Comparison of ENCODE assay signal across 9 cellular contexts in the genomic region with DNA sequence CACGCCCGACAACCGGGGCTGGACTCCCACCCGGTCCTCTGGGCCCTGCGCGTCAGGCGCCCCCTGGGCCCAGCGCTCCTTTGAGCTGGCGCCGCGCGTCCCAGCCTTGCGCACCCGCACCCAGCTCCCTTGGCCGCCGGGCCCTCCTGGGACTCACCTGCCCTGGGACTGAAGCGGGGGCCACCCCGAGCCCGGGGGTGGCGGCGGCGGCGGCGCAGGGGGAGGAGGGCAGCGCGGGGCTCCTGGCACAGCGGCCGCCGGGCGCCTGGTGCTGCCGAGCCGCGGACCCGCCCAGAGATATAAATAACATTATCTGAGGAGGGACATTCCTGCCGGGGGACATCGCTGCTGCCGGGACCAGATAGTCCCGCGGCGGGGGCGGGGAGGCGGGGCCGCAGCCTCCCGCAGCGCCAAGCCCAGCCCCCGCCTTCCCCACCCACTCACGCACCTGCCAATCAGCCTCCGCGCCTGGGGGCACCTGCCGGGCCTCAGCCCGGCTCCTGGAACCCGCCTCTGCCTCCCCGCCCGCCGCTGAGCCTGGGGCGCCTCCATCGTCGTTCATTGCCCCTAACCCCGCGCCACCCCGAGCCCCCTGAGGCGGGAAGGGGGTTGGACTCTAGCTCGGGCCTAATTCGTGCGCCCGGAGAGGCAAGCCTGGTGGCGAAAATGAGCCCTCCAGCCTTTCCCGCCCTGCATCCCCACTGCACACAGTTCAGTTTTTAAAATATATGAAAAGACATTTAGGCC. TPM values are rescaled to one million over a fixed set of nuclear protein-coding genes. Genes with fewer than 3 reads are reported as not detected.
DNase-seq lines count a peak whose midpoint lies in the region; ATAC-seq and TF ChIP-seq lines count a peak whose summit lies in the region.
"Had no signal": no experiment of that assay in that cellular context is flagged by ENCODE, and none has a peak within 500 bp of the region (broad histone marks: within the 10 kb centered on the region; RNA-seq: fewer than 3 reads in every experiment).

A gene (minus strand): TSS at position 273 of the 747 bp plus-strand sequence. CDS start 56,813 bp downstream, outside the sequence.

- H3K36me3 ChIP-seq in ES-I3 (ENCODE audit: insufficient read depth, low read length) (no peaks in the 10 kb centered on the region), HUES6 (ENCODE audit: control insufficient read depth, insufficient read depth, low read length) (no peaks in the 10 kb centered on the region), ascending aorta (no peaks in the 10 kb centered on the region), iPS-20b (ENCODE audit: insufficient read depth, low read depth, low read length) (no peaks in the 10 kb centered on the region)

- H3K9me3 ChIP-seq in ES-I3 (ENCODE audit: control insufficient read depth, insufficient read depth, low read length) (no peaks in the 10 kb centered on the region), HUES6 (ENCODE audit: control insufficient read depth, insufficient read depth, low read depth, low read length) (no peaks in the 10 kb centered on the region), ascending aorta (no peaks in the 10 kb centered on the region), iPS-20b (ENCODE audit: insufficient read depth, low read depth, low read length) (no peaks in the 10 kb centered on the region)

- intact Hi-C loops in ascending aorta (cut with DNase I), result loop anchor here (5.0 kb wide), 1 partner anchor 58 kb away; no protein-coding TSS in a partner anchor

- ATAC-seq in GM18858 (IDR thresholded peaks at IDR 0.05; ENCODE audit: unreplicated experiment), result no peak
- no peak for ATAC-seq in HG03175 (IDR thresholded peaks at IDR 0.05; ENCODE audit: unreplicated experiment)

- no peaks in the 10 kb centered on the region for H3K4me1 ChIP-seq in ES-I3 (ENCODE audit: insufficient read depth, low read length)
- H3K4me1 ChIP-seq in HUES6 (ENCODE audit: control insufficient read depth, insufficient read depth, low read length), result no peaks in the 10 kb centered on the region; the same call in 1 of the 2 replicates
- peaks cover 6 to 10% of the 10 kb centered on the region in 2 donors for H3K4me1 ChIP-seq in ascending aorta
- H3K4me1 ChIP-seq in iPS-20b (ENCODE audit: insufficient read depth, low read length), result peaks cover 5% of the 10 kb centered on the region; the same call in 1 of the 2 replicates

- H3K4me3 ChIP-seq in HUES6 (ENCODE audit: low read depth, low read length), result peak within 1 kb of the TSS; percentile 67
- peak within 1 kb of the TSS; percentile 65 to 69 for H3K4me3 ChIP-seq in ascending aorta
- peak within 1 kb of the TSS; percentile 72 for H3K4me3 ChIP-seq in iPS-20b (ENCODE audit: low read length)

- TF ChIP-seq CTCF in ascending aorta (IDR thresholded peaks at IDR 0.05), result no peak

- H3K27ac ChIP-seq in HUES6 (ENCODE audit: low read depth, low read length) (no peak within 1 kb of the TSS), ascending aorta (no peak within 1 kb of the TSS), iPS-20b (ENCODE audit: low read length) (no peak within 1 kb of the TSS)

- peaks cover 92% of the 10 kb centered on the region for H3K27me3 ChIP-seq in HUES6 (ENCODE audit: control insufficient read depth, insufficient read depth, low read length)
- H3K27me3 ChIP-seq in ascending aorta, result peaks cover 4% of the 10 kb centered on the region
- peaks cover 84% of the 10 kb centered on the region for H3K27me3 ChIP-seq in iPS-20b (ENCODE audit: insufficient read depth, low read length)

- H3K9ac ChIP-seq in ES-I3 (ENCODE audit: low read depth, low read length) (peak within 1 kb of the TSS; percentile 60), HUES6 (ENCODE audit: low read length) (peak within 1 kb of the TSS; percentile 29), iPS-20b (ENCODE audit: low read depth, low read length) (peak within 1 kb of the TSS; percentile 60; the same call in 1 of the 2 replicates)

- DNase-seq in T-helper 1 cell (peak in 4 of 5 donors; percentile 24 to 50 (median 42)), ascending aorta (ENCODE audit: low spot score in 2 of 2) (no peak)
- DNase-seq in stimulated activated CD4-positive, alpha-beta T cell treated with anti-CD3 and anti-CD28 coated beads, Interleukin-12 subunit alpha, Interleukin-12 subunit beta, amount 100 ng/mL, for 48 hours (ENCODE audit: low read depth in 2 of 3, low spot score in 1 of 3), result peak in 2 of 3 donors; percentile 25 to 44

RNA-seq across cellular contexts. Expression of the gene that starts here (rescaled TPM):
- 14.9 TPM for total RNA-seq in ascending aorta
- total RNA-seq: SK-MEL-5 had no signal

Comparison
In these comparisons a context has a peak if more than half of its experiments do, and no peak if none do; other contexts are left out.
1. DNase-seq: peak in T-helper 1 cell (4 of 5) and stimulated activated CD4-positive, alpha-beta T cell treated with anti-CD3 and anti-CD28 coated beads, Interleukin-12 subunit alpha, Interleukin-12 subunit beta, amount 100 ng/mL, for 48 hours (2 of 3); none in ascending aorta (0 of 2).
2. Peak in every context shown above with its lines, with median percentiles within 50 percentile points of each other: H3K9ac ChIP-seq and H3K4me3 ChIP-seq.